9 cellular contexts compared by ENCODE assay signal in genomic region chr19:35041548-35042055, GRCh38. TPM values are rescaled to one million over a fixed set of nuclear protein-coding genes. Genes with fewer than 3 reads are reported as not detected.
A peak's percentile ranks its signal among the peaks of the same experiment; 100 is the strongest.
DNase-seq lines count a peak whose midpoint lies in the region; ATAC-seq and TF ChIP-seq lines count a peak whose summit lies in the region.
"Had no signal": no experiment of that assay in that cellular context is flagged by ENCODE, and none has a peak within 500 bp of the region (broad histone marks: within the 10 kb centered on the region; RNA-seq: fewer than 3 reads in every experiment).

Gene HPN (plus strand): TSS chr19:35041721. CDS start chr19:35042507, 786 bp downstream.

- H3K36me3 Mint-ChIP-seq in activated T-cell treated with anti-CD3 and anti-CD28 coated beads, Interleukin-2, amount 50 U/mL, for 72 hours (ENCODE audit: insufficient read depth in 2 of 2): no peaks in the 10 kb centered on the region

- peak within 1 kb of the TSS in 57 of 59 donors; percentile 16 to 97 (median 81) for H3K27ac ChIP-seq in dorsolateral prefrontal cortex
- H3K27ac ChIP-seq in upper lobe of left lung: peak within 1 kb of the TSS; percentile 70 to 92 (median 82)

- H3K27me3 ChIP-seq in dorsolateral prefrontal cortex (no peaks in the 10 kb centered on the region), upper lobe of left lung (no peaks in the 10 kb centered on the region)

- peak in 1 of 4 donors; percentile 42 for TF ChIP-seq POLR2A in upper lobe of left lung (IDR thresholded peaks at IDR 0.05)

- peaks cover 18% of the 10 kb centered on the region for H3K27me3 Mint-ChIP-seq in activated T-cell treated with anti-CD3 and anti-CD28 coated beads, Interleukin-2, amount 50 U/mL, for 72 hours (ENCODE audit: low read depth)

- no peak within 1 kb of the TSS for H3K27ac Mint-ChIP-seq in activated T-cell treated with anti-CD3 and anti-CD28 coated beads, Interleukin-2, amount 50 U/mL, for 72 hours

- no peak for DNase-seq in activated T-cell treated with anti-CD3 and anti-CD28 coated beads, Interleukin-2, amount 50 U/mL, for 72 hours
- no peak for DNase-seq in activated T-cell treated with anti-CD3 and anti-CD28 coated beads, Interleukin-2, amount 50 U/mL, for 48 hours
- DNase-seq in dorsolateral prefrontal cortex (no peak), mucosa of gallbladder (ENCODE audit: low spot score) (peak; percentile 33), upper lobe of left lung (peak; percentile 86 to 87), medulla oblongata (ENCODE audit: extremely low spot score) (no peak)

- peaks cover 40% of the 10 kb centered on the region for H3K4me1 Mint-ChIP-seq in activated T-cell treated with anti-CD3 and anti-CD28 coated beads, Interleukin-2, amount 50 U/mL, for 72 hours (ENCODE audit: low read depth)

- peak within 1 kb of the TSS; percentile 33 to 69 for H3K4me3 Mint-ChIP-seq in activated T-cell treated with anti-CD3 and anti-CD28 coated beads, Interleukin-2, amount 50 U/mL, for 72 hours

- H3K4me3 ChIP-seq in dorsolateral prefrontal cortex: peak within 1 kb of the TSS in 28 of 59 donors; percentile 6 to 42 (median 23)
- peak within 1 kb of the TSS in 3 of 4 donors; percentile 34 to 44 (median 43) for H3K4me3 ChIP-seq in upper lobe of left lung

- no peaks in the 10 kb centered on the region for H3K9me3 Mint-ChIP-seq in activated T-cell treated with anti-CD3 and anti-CD28 coated beads, Interleukin-2, amount 50 U/mL, for 72 hours

- H3K36me3 ChIP-seq in upper lobe of left lung: no peaks in the 10 kb centered on the region

- no peak for TF ChIP-seq EP300 in upper lobe of left lung (IDR thresholded peaks at IDR 0.05)

- no peak for ATAC-seq in activated T-cell treated with anti-CD3 and anti-CD28 coated beads, Interleukin-2, amount 50 U/mL, for 72 hours (replicated peaks in 1 of 2)
- ATAC-seq in upper lobe of left lung (ENCODE audit: low FRiP score in 2 of 2) (peak; percentile 35 to 78), GM19023 (IDR thresholded peaks at IDR 0.05; ENCODE audit: unreplicated experiment) (no peak), HG02970 (IDR thresholded peaks at IDR 0.05; ENCODE audit: low FRiP score, unreplicated experiment) (no peak)

- peaks cover 42 to 74% (median 61%) of the 10 kb centered on the region in 4 donors for H3K4me1 ChIP-seq in upper lobe of left lung

- H3K9me3 ChIP-seq in upper lobe of left lung: no peaks in the 10 kb centered on the region

- TF ChIP-seq CTCF in dorsolateral prefrontal cortex (IDR thresholded peaks at IDR 0.05 in 54 of 56, conservative IDR thresholded peaks at IDR 0.05 in 2 of 56; ENCODE audit: low read depth in 1 of 56, partially characterized antibody in 56 of 56) (no peak), upper lobe of left lung (IDR thresholded peaks at IDR 0.05) (no peak)

- intact Hi-C loops in dorsolateral prefrontal cortex (cut with DNase I): loop anchor here in 1 of 2 donors (5.0 to 10.0 kb wide), 2 partner anchors 96 to 223 kb away; partner anchors contain the start of genes FXYD1, LGI4 and USF2

- WGBS in upper lobe of left lung, 2 donors: 42 to 53% methylated on average over 2 to 12 of the region's 19 CpGs

RNA-seq across cellular contexts. Expression of gene HPN, which starts in this region (rescaled TPM):
- total RNA-seq in activated T-cell treated with anti-CD3 and anti-CD28 coated beads, Interleukin-2, amount 50 U/mL, for 72 hours: under 1 TPM; 0.19 to 0.30 TPM
- total RNA-seq in dorsolateral prefrontal cortex (10 to 100 TPM in 11 of 120 experiments, 1 to 10 TPM in 109; 1.0 to 16.3 (median 6.0) TPM), mucosa of gallbladder (21.4 TPM), upper lobe of left lung (10 to 100 TPM; 15.9 to 54.5 (median 41.1) TPM)
- total RNA-seq: NCI-H460 had no signal

Comparison
In these comparisons a context has a peak if more than half of its experiments do, and no peak if none do; other contexts are left out.
1. ATAC-seq: peak in upper lobe of left lung (2 of 2); none in activated T-cell treated with anti-CD3 and anti-CD28 coated beads, Interleukin-2, amount 50 U/mL, for 72 hours (0 of 2), GM19023 (single experiment) and HG02970 (single experiment).
2. DNase-seq: peak in mucosa of gallbladder (single experiment) and upper lobe of left lung (2 of 2); none in activated T-cell treated with anti-CD3 and anti-CD28 coated beads, Interleukin-2, amount 50 U/mL, for 72 hours (0 of 2), activated T-cell treated with anti-CD3 and anti-CD28 coated beads, Interleukin-2, amount 50 U/mL, for 48 hours (0 of 2), dorsolateral prefrontal cortex (0 of 10) and medulla oblongata (single experiment).